ENCODE assay signal across 33 cellular contexts in the genomic region with DNA sequence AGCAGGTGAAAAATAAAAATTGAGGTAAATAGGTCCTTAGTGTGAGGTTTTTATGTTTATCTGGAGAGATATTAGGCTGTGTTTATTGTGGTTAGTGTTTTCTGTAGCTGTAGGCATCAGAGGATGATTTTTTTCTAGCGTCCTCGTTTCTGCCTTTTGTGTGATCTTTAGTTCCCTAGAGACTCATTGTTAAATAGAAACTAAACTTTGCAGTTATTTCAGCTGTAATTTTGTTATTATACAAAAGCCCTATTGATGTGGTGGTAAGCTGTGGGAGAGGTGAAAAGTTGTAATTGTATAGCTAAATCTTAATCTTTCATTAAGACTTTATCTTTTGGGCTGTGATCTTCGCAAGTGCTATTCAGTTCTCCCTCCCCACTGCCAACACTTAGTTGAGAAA.
"Had no signal": no experiment of that assay in that cellular context is flagged by ENCODE, and none has a peak within 500 bp of the region (broad histone marks: within the 10 kb centered on the region; RNA-seq: fewer than 3 reads in every experiment).

No MANE protein-coding gene starts in this region.

- H3K36me3 ChIP-seq: adrenal gland, brain microvascular endothelial cell, cardiac muscle cell had no signal

- H3K4me1 ChIP-seq: adrenal gland, body of pancreas had no signal

- ATAC-seq: activated CD8-positive, alpha-beta T cell treated with anti-CD3 and anti-CD28 coated beads for 36 hours; activated naive CD4-positive, alpha-beta T cell treated with anti-CD3 and anti-CD28 coated beads, Interleukin-2, amount 50 U/mL, for 72 hours; activated T-cell treated with anti-CD3 and anti-CD28 coated beads, Interleukin-2, amount 50 U/mL, for 4 hours; activated T-cell treated with anti-CD3 and anti-CD28 coated beads, Interleukin-2, amount 50 U/mL, for 72 hours; activated T-helper 17 cell treated with anti-CD3 and anti-CD28 coated beads, Interleukin-2, amount 50 U/mL, for 72 hours; body of pancreas had no signal

- DNase-seq: activated B cell treated with CpG ODN at 0.5 μM for 24 hours; activated CD4-positive, alpha-beta memory T cell treated with anti-CD3 and anti-CD28 coated beads for 36 hours; activated CD4-positive, alpha-beta T cell treated with anti-CD3 and anti-CD28 coated beads for 4 hours; activated CD4-positive, alpha-beta T cell treated with anti-CD3 and anti-CD28 coated beads, Interleukin-2, amount 10 ng/mL, durations not matched to agents 24 days and 14 days; activated CD4-positive, alpha-beta T cell treated with anti-CD3 and anti-CD28 coated beads, Interleukin-2, amount 50 U/mL, for 1 hour; activated CD4-positive, alpha-beta T cell treated with anti-CD3 and anti-CD28 coated beads, Interleukin-2, amount 50 U/mL, for 4 hours; activated CD4-positive, CD25-positive, alpha-beta regulatory T cell treated with anti-CD3 and anti-CD28 coated beads, Interleukin-2, amount 50 U/mL, for 72 hours; activated CD8-positive, alpha-beta memory T cell treated with anti-CD3 and anti-CD28 coated beads, Interleukin-2, amount 50 U/mL, for 4 hours; activated CD8-positive, alpha-beta T cell treated with anti-CD3 and anti-CD28 coated beads for 36 hours; activated effector memory CD4-positive, alpha-beta T cell treated with anti-CD3 and anti-CD28 coated beads, Interleukin-2, amount 50 U/mL, for 16 hours; activated gamma-delta T cell treated with Interleukin-2 at 50 U/mL for 16 hours; activated naive CD4-positive, alpha-beta T cell; activated naive CD4-positive, alpha-beta T cell treated with anti-CD3 and anti-CD28 coated beads for 36 hours; activated naive CD4-positive, alpha-beta T cell treated with anti-CD3 and anti-CD28 coated beads, Interleukin-2, amount 50 U/mL, for 16 hours; activated naive CD8-positive, alpha-beta T cell treated with anti-CD3 and anti-CD28 coated beads for 36 hours; activated T-cell treated with anti-CD3 and anti-CD28 coated beads for 4 hours; activated T-cell treated with anti-CD3 and anti-CD28 coated beads, Interleukin-2, amount 50 U/mL, for 1 hour; activated T-cell treated with anti-CD3 and anti-CD28 coated beads, Interleukin-2, amount 50 U/mL, for 4 hours; activated T-cell treated with anti-CD3 and anti-CD28 coated beads, Interleukin-2, amount 50 U/mL, for 72 hours; adrenal gland; amniotic stem cell; aorta; body of pancreas; brain microvascular endothelial cell; caudate nucleus; cerebellar nuclear complex; T-helper 1 cell; T-helper 2 cell; T-helper 9 cell had no signal

- H3K4me3 ChIP-seq: adrenal gland, body of pancreas, cardiac muscle cell had no signal

- H3K27me3 ChIP-seq: adrenal gland, body of pancreas, brain microvascular endothelial cell, cardiac muscle cell had no signal

- H3K9me3 ChIP-seq: adrenal gland, body of pancreas had no signal

- H3K27ac ChIP-seq: adrenal gland, body of pancreas, brain microvascular endothelial cell, cardiac muscle cell, VCaP had no signal
